1 cellular context compared by ENCODE assay signal in the genomic region with DNA sequence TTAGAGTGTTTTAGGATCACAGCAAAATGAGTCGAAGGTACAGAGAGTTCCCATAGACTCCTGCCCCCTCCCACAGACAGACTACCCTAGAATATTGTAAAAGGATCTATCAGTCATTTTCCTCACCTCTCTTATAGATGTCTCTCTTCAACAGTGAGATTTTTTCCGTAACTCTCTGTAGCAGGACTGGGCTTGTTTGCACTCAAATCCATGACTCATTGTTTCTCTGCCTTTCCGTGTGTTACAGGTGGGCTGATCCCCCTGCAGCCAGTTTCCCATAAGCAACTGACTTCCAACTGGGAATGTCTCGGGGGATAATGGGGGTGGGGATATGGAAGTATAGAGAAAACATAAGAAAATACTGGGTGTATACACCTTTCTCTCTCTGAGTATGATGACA.
TF ChIP-seq lines count a peak whose summit lies in the region.

No MANE protein-coding gene starts in this region.

TF ChIP-seq in WTC11, 78 proteins besides CTCF, POLR2A, EP300 and RAD21 (continued from another document):
- TF ChIP-seq ZBTB21 (CRISPR knock-in tag; IDR thresholded peaks at IDR 0.05; ENCODE audit: borderline replicate concordance) (no peak), TCF7 (CRISPR knock-in tag; IDR thresholded peaks at IDR 0.05; ENCODE audit: low read depth) (no peak), SMAD3 (CRISPR knock-in tag; IDR thresholded peaks at IDR 0.05; ENCODE audit: borderline replicate concordance) (no peak), ZNF232 (CRISPR knock-in tag; IDR thresholded peaks at IDR 0.05) (no peak), FOXJ3 (CRISPR knock-in tag; IDR thresholded peaks at IDR 0.05; ENCODE audit: borderline replicate concordance) (no peak), GTF2I (CRISPR knock-in tag; conservative IDR thresholded peaks at IDR 0.05) (no peak), ZNF121 (CRISPR knock-in tag; IDR thresholded peaks at IDR 0.05) (no peak), HMGA2 (CRISPR knock-in tag; IDR thresholded peaks at IDR 0.05) (no peak), NR3C1 (CRISPR knock-in tag; conservative IDR thresholded peaks at IDR 0.05; ENCODE audit: low read depth) (no peak), SOX15 (CRISPR knock-in tag; IDR thresholded peaks at IDR 0.05) (no peak)
- TF ChIP-seq, protein P1, sequence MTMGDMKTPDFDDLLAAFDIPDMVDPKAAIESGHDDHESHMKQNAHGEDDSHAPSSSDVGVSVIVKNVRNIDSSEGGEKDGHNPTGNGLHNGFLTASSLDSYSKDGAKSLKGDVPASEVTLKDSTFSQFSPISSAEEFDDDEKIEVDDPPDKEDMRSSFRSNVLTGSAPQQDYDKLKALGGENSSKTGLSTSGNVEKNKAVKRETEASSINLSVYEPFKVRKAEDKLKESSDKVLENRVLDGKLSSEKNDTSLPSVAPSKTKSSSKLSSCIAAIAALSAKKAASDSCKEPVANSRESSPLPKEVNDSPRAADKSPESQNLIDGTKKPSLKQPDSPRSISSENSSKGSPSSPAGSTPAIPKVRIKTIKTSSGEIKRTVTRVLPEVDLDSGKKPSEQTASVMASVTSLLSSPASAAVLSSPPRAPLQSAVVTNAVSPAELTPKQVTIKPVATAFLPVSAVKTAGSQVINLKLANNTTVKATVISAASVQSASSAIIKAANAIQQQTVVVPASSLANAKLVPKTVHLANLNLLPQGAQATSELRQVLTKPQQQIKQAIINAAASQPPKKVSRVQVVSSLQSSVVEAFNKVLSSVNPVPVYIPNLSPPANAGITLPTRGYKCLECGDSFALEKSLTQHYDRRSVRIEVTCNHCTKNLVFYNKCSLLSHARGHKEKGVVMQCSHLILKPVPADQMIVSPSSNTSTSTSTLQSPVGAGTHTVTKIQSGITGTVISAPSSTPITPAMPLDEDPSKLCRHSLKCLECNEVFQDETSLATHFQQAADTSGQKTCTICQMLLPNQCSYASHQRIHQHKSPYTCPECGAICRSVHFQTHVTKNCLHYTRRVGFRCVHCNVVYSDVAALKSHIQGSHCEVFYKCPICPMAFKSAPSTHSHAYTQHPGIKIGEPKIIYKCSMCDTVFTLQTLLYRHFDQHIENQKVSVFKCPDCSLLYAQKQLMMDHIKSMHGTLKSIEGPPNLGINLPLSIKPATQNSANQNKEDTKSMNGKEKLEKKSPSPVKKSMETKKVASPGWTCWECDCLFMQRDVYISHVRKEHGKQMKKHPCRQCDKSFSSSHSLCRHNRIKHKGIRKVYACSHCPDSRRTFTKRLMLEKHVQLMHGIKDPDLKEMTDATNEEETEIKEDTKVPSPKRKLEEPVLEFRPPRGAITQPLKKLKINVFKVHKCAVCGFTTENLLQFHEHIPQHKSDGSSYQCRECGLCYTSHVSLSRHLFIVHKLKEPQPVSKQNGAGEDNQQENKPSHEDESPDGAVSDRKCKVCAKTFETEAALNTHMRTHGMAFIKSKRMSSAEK (CRISPR knock-in tag; IDR thresholded peaks at IDR 0.05; ENCODE audit: borderline replicate concordance): no peak
- TF ChIP-seq, protein P2, sequence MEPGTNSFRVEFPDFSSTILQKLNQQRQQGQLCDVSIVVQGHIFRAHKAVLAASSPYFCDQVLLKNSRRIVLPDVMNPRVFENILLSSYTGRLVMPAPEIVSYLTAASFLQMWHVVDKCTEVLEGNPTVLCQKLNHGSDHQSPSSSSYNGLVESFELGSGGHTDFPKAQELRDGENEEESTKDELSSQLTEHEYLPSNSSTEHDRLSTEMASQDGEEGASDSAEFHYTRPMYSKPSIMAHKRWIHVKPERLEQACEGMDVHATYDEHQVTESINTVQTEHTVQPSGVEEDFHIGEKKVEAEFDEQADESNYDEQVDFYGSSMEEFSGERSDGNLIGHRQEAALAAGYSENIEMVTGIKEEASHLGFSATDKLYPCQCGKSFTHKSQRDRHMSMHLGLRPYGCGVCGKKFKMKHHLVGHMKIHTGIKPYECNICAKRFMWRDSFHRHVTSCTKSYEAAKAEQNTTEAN (CRISPR knock-in tag; IDR thresholded peaks at IDR 0.05): no peak
- TF ChIP-seq, protein P3, sequence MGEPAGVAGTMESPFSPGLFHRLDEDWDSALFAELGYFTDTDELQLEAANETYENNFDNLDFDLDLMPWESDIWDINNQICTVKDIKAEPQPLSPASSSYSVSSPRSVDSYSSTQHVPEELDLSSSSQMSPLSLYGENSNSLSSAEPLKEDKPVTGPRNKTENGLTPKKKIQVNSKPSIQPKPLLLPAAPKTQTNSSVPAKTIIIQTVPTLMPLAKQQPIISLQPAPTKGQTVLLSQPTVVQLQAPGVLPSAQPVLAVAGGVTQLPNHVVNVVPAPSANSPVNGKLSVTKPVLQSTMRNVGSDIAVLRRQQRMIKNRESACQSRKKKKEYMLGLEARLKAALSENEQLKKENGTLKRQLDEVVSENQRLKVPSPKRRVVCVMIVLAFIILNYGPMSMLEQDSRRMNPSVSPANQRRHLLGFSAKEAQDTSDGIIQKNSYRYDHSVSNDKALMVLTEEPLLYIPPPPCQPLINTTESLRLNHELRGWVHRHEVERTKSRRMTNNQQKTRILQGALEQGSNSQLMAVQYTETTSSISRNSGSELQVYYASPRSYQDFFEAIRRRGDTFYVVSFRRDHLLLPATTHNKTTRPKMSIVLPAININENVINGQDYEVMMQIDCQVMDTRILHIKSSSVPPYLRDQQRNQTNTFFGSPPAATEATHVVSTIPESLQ (CRISPR knock-in tag; IDR thresholded peaks at IDR 0.05): no peak
- TF ChIP-seq, protein P4, sequence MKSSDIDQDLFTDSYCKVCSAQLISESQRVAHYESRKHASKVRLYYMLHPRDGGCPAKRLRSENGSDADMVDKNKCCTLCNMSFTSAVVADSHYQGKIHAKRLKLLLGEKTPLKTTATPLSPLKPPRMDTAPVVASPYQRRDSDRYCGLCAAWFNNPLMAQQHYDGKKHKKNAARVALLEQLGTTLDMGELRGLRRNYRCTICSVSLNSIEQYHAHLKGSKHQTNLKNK (CRISPR knock-in tag; IDR thresholded peaks at IDR 0.05): no peak
- TF ChIP-seq, protein P5, sequence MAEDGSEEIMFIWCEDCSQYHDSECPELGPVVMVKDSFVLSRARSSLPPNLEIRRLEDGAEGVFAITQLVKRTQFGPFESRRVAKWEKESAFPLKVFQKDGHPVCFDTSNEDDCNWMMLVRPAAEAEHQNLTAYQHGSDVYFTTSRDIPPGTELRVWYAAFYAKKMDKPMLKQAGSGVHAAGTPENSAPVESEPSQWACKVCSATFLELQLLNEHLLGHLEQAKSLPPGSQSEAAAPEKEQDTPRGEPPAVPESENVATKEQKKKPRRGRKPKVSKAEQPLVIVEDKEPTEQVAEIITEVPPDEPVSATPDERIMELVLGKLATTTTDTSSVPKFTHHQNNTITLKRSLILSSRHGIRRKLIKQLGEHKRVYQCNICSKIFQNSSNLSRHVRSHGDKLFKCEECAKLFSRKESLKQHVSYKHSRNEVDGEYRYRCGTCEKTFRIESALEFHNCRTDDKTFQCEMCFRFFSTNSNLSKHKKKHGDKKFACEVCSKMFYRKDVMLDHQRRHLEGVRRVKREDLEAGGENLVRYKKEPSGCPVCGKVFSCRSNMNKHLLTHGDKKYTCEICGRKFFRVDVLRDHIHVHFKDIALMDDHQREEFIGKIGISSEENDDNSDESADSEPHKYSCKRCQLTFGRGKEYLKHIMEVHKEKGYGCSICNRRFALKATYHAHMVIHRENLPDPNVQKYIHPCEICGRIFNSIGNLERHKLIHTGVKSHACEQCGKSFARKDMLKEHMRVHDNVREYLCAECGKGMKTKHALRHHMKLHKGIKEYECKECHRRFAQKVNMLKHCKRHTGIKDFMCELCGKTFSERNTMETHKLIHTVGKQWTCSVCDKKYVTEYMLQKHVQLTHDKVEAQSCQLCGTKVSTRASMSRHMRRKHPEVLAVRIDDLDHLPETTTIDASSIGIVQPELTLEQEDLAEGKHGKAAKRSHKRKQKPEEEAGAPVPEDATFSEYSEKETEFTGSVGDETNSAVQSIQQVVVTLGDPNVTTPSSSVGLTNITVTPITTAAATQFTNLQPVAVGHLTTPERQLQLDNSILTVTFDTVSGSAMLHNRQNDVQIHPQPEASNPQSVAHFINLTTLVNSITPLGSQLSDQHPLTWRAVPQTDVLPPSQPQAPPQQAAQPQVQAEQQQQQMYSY (CRISPR knock-in tag; IDR thresholded peaks at IDR 0.05): no peak
- TF ChIP-seq, protein P6, sequence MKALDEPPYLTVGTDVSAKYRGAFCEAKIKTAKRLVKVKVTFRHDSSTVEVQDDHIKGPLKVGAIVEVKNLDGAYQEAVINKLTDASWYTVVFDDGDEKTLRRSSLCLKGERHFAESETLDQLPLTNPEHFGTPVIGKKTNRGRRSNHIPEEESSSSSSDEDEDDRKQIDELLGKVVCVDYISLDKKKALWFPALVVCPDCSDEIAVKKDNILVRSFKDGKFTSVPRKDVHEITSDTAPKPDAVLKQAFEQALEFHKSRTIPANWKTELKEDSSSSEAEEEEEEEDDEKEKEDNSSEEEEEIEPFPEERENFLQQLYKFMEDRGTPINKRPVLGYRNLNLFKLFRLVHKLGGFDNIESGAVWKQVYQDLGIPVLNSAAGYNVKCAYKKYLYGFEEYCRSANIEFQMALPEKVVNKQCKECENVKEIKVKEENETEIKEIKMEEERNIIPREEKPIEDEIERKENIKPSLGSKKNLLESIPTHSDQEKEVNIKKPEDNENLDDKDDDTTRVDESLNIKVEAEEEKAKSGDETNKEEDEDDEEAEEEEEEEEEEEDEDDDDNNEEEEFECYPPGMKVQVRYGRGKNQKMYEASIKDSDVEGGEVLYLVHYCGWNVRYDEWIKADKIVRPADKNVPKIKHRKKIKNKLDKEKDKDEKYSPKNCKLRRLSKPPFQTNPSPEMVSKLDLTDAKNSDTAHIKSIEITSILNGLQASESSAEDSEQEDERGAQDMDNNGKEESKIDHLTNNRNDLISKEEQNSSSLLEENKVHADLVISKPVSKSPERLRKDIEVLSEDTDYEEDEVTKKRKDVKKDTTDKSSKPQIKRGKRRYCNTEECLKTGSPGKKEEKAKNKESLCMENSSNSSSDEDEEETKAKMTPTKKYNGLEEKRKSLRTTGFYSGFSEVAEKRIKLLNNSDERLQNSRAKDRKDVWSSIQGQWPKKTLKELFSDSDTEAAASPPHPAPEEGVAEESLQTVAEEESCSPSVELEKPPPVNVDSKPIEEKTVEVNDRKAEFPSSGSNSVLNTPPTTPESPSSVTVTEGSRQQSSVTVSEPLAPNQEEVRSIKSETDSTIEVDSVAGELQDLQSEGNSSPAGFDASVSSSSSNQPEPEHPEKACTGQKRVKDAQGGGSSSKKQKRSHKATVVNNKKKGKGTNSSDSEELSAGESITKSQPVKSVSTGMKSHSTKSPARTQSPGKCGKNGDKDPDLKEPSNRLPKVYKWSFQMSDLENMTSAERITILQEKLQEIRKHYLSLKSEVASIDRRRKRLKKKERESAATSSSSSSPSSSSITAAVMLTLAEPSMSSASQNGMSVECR (CRISPR knock-in tag; IDR thresholded peaks at IDR 0.05; ENCODE audit: borderline replicate concordance): no peak
